In genomic region chr9:37999501-38000189, GRCh38 we compare ENCODE assay signal across 10 cellular contexts.
A peak's percentile ranks its signal among the peaks of the same experiment; 100 is the strongest.
DNase-seq lines count a peak whose midpoint lies in the region; ATAC-seq, FAIRE-seq and TF ChIP-seq lines count a peak whose summit lies in the region.
"Had no signal": no experiment of that assay in that cellular context is flagged by ENCODE, and none has a peak within 500 bp of the region (broad histone marks: within the 10 kb centered on the region; RNA-seq: fewer than 3 reads in every experiment).

No MANE protein-coding gene starts in this region.

- H2BK20ac ChIP-seq in H1 (ENCODE audit: low read length), result peak overlapping the region; percentile 48; the same call in 1 of the 2 replicates

- peak overlapping the region; percentile 39; the same call in 1 of the 2 replicates for H2BK12ac ChIP-seq in H1 (ENCODE audit: low read depth, low read length)

- H4K20me1 ChIP-seq in H1 (replicated peaks in 1 of 2; ENCODE audit: control insufficient read depth in 1 of 2, insufficient read depth in 2 of 2, low read length in 2 of 2), result no peaks in the 10 kb centered on the region
- peaks cover 5% of the 10 kb centered on the region for H4K20me1 ChIP-seq in osteoblast (ENCODE audit: insufficient read depth, low read length)

- no peak for TF ChIP-seq EP300 in H1 (IDR thresholded peaks at IDR 0.05; ENCODE audit: borderline replicate concordance in 1 of 2, low read depth in 2 of 2, low read length in 2 of 2)

- H3K18ac ChIP-seq in H1 (ENCODE audit: extremely low read depth, low read length), result peak overlapping the region; percentile 52; the same call in 1 of the 2 replicates

- H3K36me3 Mint-ChIP-seq in CD4-positive, alpha-beta memory T cell, result no peaks in the 10 kb centered on the region

- H3K36me3 ChIP-seq in H1 (ENCODE audit: control insufficient read depth in 2 of 4, insufficient read depth in 4 of 4, low read length in 3 of 4), result no peaks in the 10 kb centered on the region
- H3K36me3 ChIP-seq in osteoblast (ENCODE audit: insufficient read depth, low read length), result peaks cover 2% of the 10 kb centered on the region
- H3K36me3 ChIP-seq in CD4-positive, alpha-beta memory T cell (ENCODE audit: insufficient read depth, low read length), result no peaks in the 10 kb centered on the region

- CTCF ChIA-PET in H1 (lab: Charles Lee; ENCODE audit: partially characterized antibody), result interaction anchor here (0.6 to 2.5 kb wide), 21 partner anchors 9 to 411 kb away, joined by 3 to 20 read pairs (median 3); no protein-coding TSS in a partner anchor
- CTCF ChIA-PET in CD4-positive, alpha-beta memory T cell (lab: Charles Lee; ENCODE audit: partially characterized antibody), result interaction anchor here (0.9 to 1.1 kb wide), 2 partner anchors 85 to 89 kb away, joined by 3 read pairs; no protein-coding TSS in a partner anchor

- H3K79me2 ChIP-seq in H1 (ENCODE audit: control insufficient read depth in 1 of 2, insufficient read depth in 2 of 2, low read length in 2 of 2), result no peaks in the 10 kb centered on the region; a peak in 1 of 4 replicates
- peaks cover 43% of the 10 kb centered on the region for H3K79me2 ChIP-seq in osteoblast (ENCODE audit: insufficient read depth, low read length)

- H3K9me3 ChIP-seq in H1 (ENCODE audit: insufficient read depth in 2 of 2, low read depth in 1 of 2, low read length in 1 of 2), result no peaks in the 10 kb centered on the region
- no peaks in the 10 kb centered on the region for H3K9me3 ChIP-seq in osteoblast (ENCODE audit: low read depth, low read length)
- no peaks in the 10 kb centered on the region for H3K9me3 ChIP-seq in CD4-positive, alpha-beta memory T cell (ENCODE audit: control insufficient read depth in 1 of 2, low read length in 2 of 2)

- no peak overlapping the region for H3K23ac ChIP-seq in H1 (ENCODE audit: insufficient read length)

- H2AK5ac ChIP-seq in H1 (ENCODE audit: low read depth, low read length), result peak overlapping the region; percentile 39; the same call in 1 of the 2 replicates

- no peak for TF ChIP-seq RAD21 in H1 (IDR thresholded peaks at IDR 0.05 in 1 of 2, conservative IDR thresholded peaks at IDR 0.05 in 1 of 2; ENCODE audit: low read depth in 2 of 2, low read length in 2 of 2)

- intact Hi-C loops in CD4-positive, alpha-beta memory T cell (cut with micrococcal nuclease), result no loop called here

- H4K8ac ChIP-seq in H1 (ENCODE audit: extremely low read depth, insufficient read depth, low read length), result no peak overlapping the region

- TF ChIP-seq CTCF in H1 (IDR thresholded peaks at IDR 0.05; ENCODE audit: control extremely low read depth in 1 of 3, insufficient read depth in 1 of 3, low read depth in 1 of 3, low read length in 3 of 3) (no peak), osteoblast (IDR thresholded peaks at IDR 0.05; ENCODE audit: extremely low read depth, low read depth, low read length) (no peak)

- no peak overlapping the region for H3K4ac ChIP-seq in H1 (replicated peaks; ENCODE audit: insufficient read length, low read depth, low read length)

- H3K56ac ChIP-seq in H1 (replicated peaks; ENCODE audit: insufficient read length, low read depth, low read length), result no peak overlapping the region

- H2AFZ ChIP-seq in H1 (ENCODE audit: low read length) (no peak overlapping the region), osteoblast (ENCODE audit: low read length) (no peak overlapping the region)

- H3K4me1 Mint-ChIP-seq in CD4-positive, alpha-beta memory T cell, result peaks cover 3 to 7% (median 6%) of the 10 kb centered on the region in 4 donors

- H3K4me1 ChIP-seq in H1 (replicated peaks in 1 of 4; ENCODE audit: control insufficient read depth in 3 of 4, insufficient read depth in 4 of 4, low read length in 3 of 4) (peaks cover 0 to 16% (median 5%) of the 10 kb centered on the region in 4 experiments; a peak in 6 of 7 replicates), osteoblast (ENCODE audit: insufficient read depth, low read length) (peaks cover 26% of the 10 kb centered on the region)
- H3K4me1 ChIP-seq in CD4-positive, alpha-beta memory T cell (ENCODE audit: insufficient read depth, low read length), result no peaks in the 10 kb centered on the region

- no peak overlapping the region for H3K4me3 Mint-ChIP-seq in CD4-positive, alpha-beta memory T cell

- H2BK15ac ChIP-seq in H1 (ENCODE audit: low read length), result peak overlapping the region; percentile 95

- H3K4me3 ChIP-seq in H1 (ENCODE audit: extremely low read depth in 1 of 4, insufficient read depth in 2 of 4, low read depth in 3 of 4, low read length in 4 of 4), result no peak overlapping the region
- no peak overlapping the region for H3K4me3 ChIP-seq in osteoblast (ENCODE audit: insufficient read depth, low read length)
- no peak overlapping the region for H3K4me3 ChIP-seq in CD4-positive, alpha-beta memory T cell (ENCODE audit: low read length in 2 of 2)

- no peak overlapping the region for H2BK120ac ChIP-seq in H1 (replicated peaks; ENCODE audit: low read depth, low read length)

- no peaks in the 10 kb centered on the region for H3K9me3 Mint-ChIP-seq in CD4-positive, alpha-beta memory T cell

- no peak overlapping the region for H3K27ac Mint-ChIP-seq in CD4-positive, alpha-beta memory T cell

- 90% methylated on average over 11 of the region's 11 CpGs; no CpG with 5 or more reads in 1 of the 2 experiments for WGBS in H1 (ENCODE audit: extremely low coverage in 1 of 2, insufficient coverage in 1 of 2, insufficient read length in 1 of 2, insufficient replicate concordance in 2 of 2, low coverage in 1 of 2, low lambda C conversion rate in 2 of 2, missing lambda C conversion rate in 1 of 2), 2 experiments

- H3K27me3 ChIP-seq in H1 (replicated peaks in 1 of 4; ENCODE audit: control insufficient read depth in 3 of 4, extremely low read depth in 1 of 4, insufficient read depth in 3 of 4, low read length in 3 of 4) (no peaks in the 10 kb centered on the region), osteoblast (ENCODE audit: insufficient read depth, low read length) (no peaks in the 10 kb centered on the region)
- no peaks in the 10 kb centered on the region for H3K27me3 ChIP-seq in CD4-positive, alpha-beta memory T cell (ENCODE audit: insufficient read depth, low read length)

- no peak for TF ChIP-seq POLR2A in H1 (IDR thresholded peaks at IDR 0.05; ENCODE audit: control extremely low read depth in 1 of 2, low read depth in 2 of 2, low read length in 2 of 2)

- H3K14ac ChIP-seq in H1 (ENCODE audit: insufficient read length), result no peak overlapping the region

- H2BK5ac ChIP-seq in H1 (ENCODE audit: low read depth, low read length), result no peak overlapping the region

- H3K4me2 ChIP-seq in H1 (ENCODE audit: insufficient read depth in 1 of 2, low read depth in 2 of 2, low read length in 2 of 2) (no peak overlapping the region), osteoblast (ENCODE audit: insufficient read depth, low read length) (peak overlapping the region; percentile 34)

- DNase-seq in ELF-1 (ENCODE audit: low read depth, low spot score), result peak; percentile 41
- DNase-seq in NCI-H2107 (lab: John Stamatoyannopoulos, UW), result peak; percentile 42
- no peak for DNase-seq in H1 (ENCODE audit: low read depth in 1 of 2, low spot score in 2 of 2)
- DNase-seq in osteoblast (ENCODE audit: insufficient read length, low spot score, missing footprints), result peak; percentile 87
- no peak for DNase-seq in CD4-positive, alpha-beta memory T cell
- DNase-seq in iPS-NIHi7 (ENCODE audit: extremely low spot score), result no peak
- DNase-seq in KG1 (lab: John Stamatoyannopoulos, UW), result no peak
- DNase-seq: NCI-H187 had no signal

- FAIRE-seq in H1 (lab: Jason Lieb, UNC), result no peak
- FAIRE-seq: frontal cortex had no signal

- no peak overlapping the region for H3K27ac ChIP-seq in H1 (ENCODE audit: low read depth, low read length)
- peak overlapping the region; percentile 82 for H3K27ac ChIP-seq in osteoblast (ENCODE audit: low read depth, low read length)
- no peak overlapping the region for H3K27ac ChIP-seq in CD4-positive, alpha-beta memory T cell (ENCODE audit: low read depth, low read length)

- POLR2A ChIA-PET in H1 (lab: Charles Lee; ENCODE audit: partially characterized antibody), result interaction anchor here (4.7 kb wide), 1 partner anchor 18 kb away, joined by 24 read pairs; no protein-coding TSS in a partner anchor
- POLR2A ChIA-PET in CD4-positive, alpha-beta memory T cell (lab: Charles Lee; ENCODE audit: partially characterized antibody), result interaction anchor here (0.8 kb wide), 1 partner anchor 12 kb away, joined by 3 read pairs; no protein-coding TSS in a partner anchor

- H3K27me3 Mint-ChIP-seq in CD4-positive, alpha-beta memory T cell, result peaks cover under 1 to 2% of the 10 kb centered on the region in 2 donors

- peaks cover 13% of the 10 kb centered on the region; the same call in 1 of the 2 replicates for H3K79me1 ChIP-seq in H1 (ENCODE audit: low read depth, low read length)

- no peak overlapping the region for H4K5ac ChIP-seq in H1 (ENCODE audit: insufficient read length, low read depth, low read length)

- peak overlapping the region; percentile 8 for H4K91ac ChIP-seq in H1 (replicated peaks; ENCODE audit: insufficient read length, low read length)

- H3K23me2 ChIP-seq in H1 (ENCODE audit: low read depth, low read length), result no peaks in the 10 kb centered on the region

- H3K9ac ChIP-seq in H1 (replicated peaks in 1 of 4; ENCODE audit: extremely low read depth in 1 of 4, low read depth in 3 of 4, low read length in 3 of 4), result no peak overlapping the region

- ATAC-seq in HG03432 (IDR thresholded peaks at IDR 0.05; ENCODE audit: unreplicated experiment), result no peak

TF ChIP-seq in H1, 55 proteins besides CTCF, POLR2A, EP300 and RAD21:
- TF ChIP-seq NANOG (IDR thresholded peaks at IDR 0.05; ENCODE audit: insufficient read depth, low read depth, low read length, poor library complexity, severe bottlenecking) (no peak), TAF1 (IDR thresholded peaks at IDR 0.05; ENCODE audit: low read depth, low read length) (no peak), TBP (IDR thresholded peaks at IDR 0.05; ENCODE audit: low read depth, low read length) (no peak), EZH2 (IDR thresholded peaks at IDR 0.05; ENCODE audit: low read depth, low read length, severe bottlenecking) (no peak), MAFK (IDR thresholded peaks at IDR 0.05; ENCODE audit: low read depth, low read length) (no peak), JUND (IDR thresholded peaks at IDR 0.05; ENCODE audit: low read length) (no peak), CBX8 (IDR thresholded peaks at IDR 0.05; ENCODE audit: borderline replicate concordance, low read depth, low read length) (no peak)
- TF ChIP-seq, protein P1, sequence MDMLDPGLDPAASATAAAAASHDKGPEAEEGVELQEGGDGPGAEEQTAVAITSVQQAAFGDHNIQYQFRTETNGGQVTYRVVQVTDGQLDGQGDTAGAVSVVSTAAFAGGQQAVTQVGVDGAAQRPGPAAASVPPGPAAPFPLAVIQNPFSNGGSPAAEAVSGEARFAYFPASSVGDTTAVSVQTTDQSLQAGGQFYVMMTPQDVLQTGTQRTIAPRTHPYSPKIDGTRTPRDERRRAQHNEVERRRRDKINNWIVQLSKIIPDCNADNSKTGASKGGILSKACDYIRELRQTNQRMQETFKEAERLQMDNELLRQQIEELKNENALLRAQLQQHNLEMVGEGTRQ (IDR thresholded peaks at IDR 0.05; ENCODE audit: low read length), result no peak

Comparison
In these comparisons a context has a peak if more than half of its experiments do, and no peak if none do; other contexts are left out.
1. DNase-seq: peak in ELF-1 (single experiment), NCI-H2107 (single experiment) and osteoblast (single experiment); none in H1 (0 of 2), CD4-positive, alpha-beta memory T cell (0 of 5), iPS-NIHi7 (single experiment) and KG1 (single experiment).